In genomic region chr6:28104392-28105250, GRCh38 we compare ENCODE assay signal across 8 cellular contexts. TPM values are rescaled to one million over a fixed set of nuclear protein-coding genes. Genes with fewer than 3 reads are reported as not detected.
DNase-seq lines count a peak whose midpoint lies in the region.

No MANE protein-coding gene starts in this region.

- in situ Hi-C loops in G401 (cut with HindIII; ENCODE audit: low sequenced_read_pairs), result no loop called here

- peak; percentile 91 for DNase-seq in G401 (ENCODE audit: low spot score)
- DNase-seq in H4 (ENCODE audit: low spot score), result peak; percentile 68
- DNase-seq in M059J (ENCODE audit: low read depth), result peak; percentile 87
- peak; percentile 55 for DNase-seq in SHP77 treated with DMSO at 0.1 percent for 48 hours (lab: John Stamatoyannopoulos, UW)
- DNase-seq in activated naive CD4-positive, alpha-beta T cell treated with Interleukin-2 at 50 U/mL for 16 hours, result peak; percentile 84
- peak; percentile 85 for DNase-seq in globus pallidus (ENCODE audit: low spot score)
- DNase-seq in nucleus accumbens (lab: John Stamatoyannopoulos, UW), result peak in 54 of 56 donors; percentile 24 to 85 (median 72)
- DNase-seq in superior temporal gyrus (ENCODE audit: extremely low spot score), result peak; percentile 91

RNA-seq across cellular contexts. Expression of gene ZSCAN16, which starts 19.8 kb away (rescaled TPM):
- not detected in 2 replicates for total RNA-seq in G401 (2014; rRNA removed; shearing (Covaris generic))
- total RNA-seq in H4 (2014; rRNA removed; shearing (Covaris generic)), result 3.5 and 9.9 TPM in 2 replicates
- total RNA-seq in M059J (2014; rRNA removed; shearing (Covaris generic)), result 1.9 and 7.8 TPM in 2 replicates

RNA-seq across cellular contexts. Expression of gene ZNF165, which starts 24.3 kb away (rescaled TPM):
- 2.2 and 2.7 TPM in 2 replicates for total RNA-seq in G401 (2014; rRNA removed; shearing (Covaris generic))
- 0.16 and 1.2 TPM in 2 replicates for total RNA-seq in H4 (2014; rRNA removed; shearing (Covaris generic))
- total RNA-seq in M059J (2014; rRNA removed; shearing (Covaris generic)), result 0.89 and 1.6 TPM in 2 replicates

RNA-seq across cellular contexts. Expression of gene ZKSCAN8, which starts 37.1 kb away (rescaled TPM):
- 9.0 and 11.3 TPM in 2 replicates for total RNA-seq in G401 (2014; rRNA removed; shearing (Covaris generic))
- total RNA-seq in H4 (2014; rRNA removed; shearing (Covaris generic)), result 7.4 and 10.1 TPM in 2 replicates
- 16.4 and 20.6 TPM in 2 replicates for total RNA-seq in M059J (2014; rRNA removed; shearing (Covaris generic))

Comparison
In these comparisons a context has a peak if more than half of its experiments do, and no peak if none do; other contexts are left out.
1. Peak in every context shown above with its lines: DNase-seq.